Comparison of ENCODE assay signal across 1 cellular context in genomic region chr18:46335551-46336059, GRCh38.
TF ChIP-seq lines count a peak whose summit lies in the region.

No MANE protein-coding gene starts in this region.

TF ChIP-seq in HEK293, 187 proteins besides CTCF, POLR2A, EP300 and RAD21 (continued from another document):
- TF ChIP-seq ZSCAN4 (tag by site-specific recombination; IDR thresholded peaks at IDR 0.05) (no peak), SCRT2 (tag by site-specific recombination; IDR thresholded peaks at IDR 0.05) (no peak), ZBTB21 (tag by site-specific recombination; IDR thresholded peaks at IDR 0.05) (no peak), ZNF155 (tag by site-specific recombination; IDR thresholded peaks at IDR 0.05) (no peak), ZNF146 (tag by site-specific recombination; IDR thresholded peaks at IDR 0.05) (no peak), ZNF354C (tag by site-specific recombination; IDR thresholded peaks at IDR 0.05; ENCODE audit: borderline replicate concordance, low read depth) (no peak), ZBTB8A (tag by site-specific recombination; IDR thresholded peaks at IDR 0.05) (peak; percentile 62)
